13 cellular contexts compared by ENCODE assay signal in the genomic region with DNA sequence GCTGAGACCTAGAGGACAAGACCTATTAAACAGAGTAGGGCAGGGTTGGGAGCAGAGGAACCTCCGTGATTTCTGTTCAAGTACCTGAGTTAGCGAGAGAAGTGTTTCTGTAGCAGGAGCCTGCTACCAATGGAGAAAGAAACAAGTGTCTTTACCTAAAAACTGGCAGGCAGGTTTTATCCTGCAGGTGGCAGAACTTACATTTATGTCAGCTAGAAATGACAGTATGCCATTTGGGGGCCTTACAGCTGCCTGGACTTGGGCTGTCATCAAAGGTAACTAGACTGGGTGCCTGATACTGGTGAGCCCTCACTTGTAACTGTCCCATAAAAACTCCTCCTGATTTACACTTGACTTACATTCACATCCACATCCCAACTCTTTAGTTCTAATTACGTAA.
DNase-seq lines count a peak whose midpoint lies in the region; ATAC-seq, FAIRE-seq and TF ChIP-seq lines count a peak whose summit lies in the region.
"Had no signal": no experiment of that assay in that cellular context is flagged by ENCODE, and none has a peak within 500 bp of the region (broad histone marks: within the 10 kb centered on the region; RNA-seq: fewer than 3 reads in every experiment).

No MANE protein-coding gene starts in this region.

- no peak overlapping the region for H3K27ac Mint-ChIP-seq in neural progenitor cell
- H3K27ac Mint-ChIP-seq: CD4-positive, alpha-beta memory T cell had no signal

- in situ Hi-C loops in brain microvascular endothelial cell (cut with HindIII; ENCODE audit: low pct_ligation_motif_present, low sequenced_read_pairs) = no loop called here

- H3K9ac ChIP-seq in neural progenitor cell = no peak overlapping the region

- H3K36me3 Mint-ChIP-seq in neural progenitor cell = peaks cover 5% of the 10 kb centered on the region
- H3K36me3 Mint-ChIP-seq: CD4-positive, alpha-beta memory T cell had no signal

- no peak overlapping the region for H3K4me3 Mint-ChIP-seq in neural progenitor cell
- H3K4me3 Mint-ChIP-seq: CD4-positive, alpha-beta memory T cell had no signal

- no peak overlapping the region for H3K27ac ChIP-seq in neural progenitor cell
- no peak overlapping the region for H3K27ac ChIP-seq in effector memory CD4-positive, alpha-beta T cell (ENCODE audit: insufficient read depth, low read length, poor library complexity, severe bottlenecking)
- H3K27ac ChIP-seq in brain microvascular endothelial cell = no peak overlapping the region
- H3K27ac ChIP-seq: sigmoid colon had no signal

- H3F3A ChIP-seq in neural progenitor cell (ENCODE audit: low read depth) = no peaks in the 10 kb centered on the region

- no peaks in the 10 kb centered on the region for H3K36me3 ChIP-seq in neural progenitor cell
- H3K36me3 ChIP-seq in effector memory CD4-positive, alpha-beta T cell (ENCODE audit: control insufficient read depth, insufficient read depth, low read length) = no peaks in the 10 kb centered on the region
- H3K36me3 ChIP-seq in brain microvascular endothelial cell (replicated peaks) = no peaks in the 10 kb centered on the region
- H3K36me3 ChIP-seq: sigmoid colon had no signal

- no peaks in the 10 kb centered on the region for H3K79me2 ChIP-seq in neural progenitor cell (ENCODE audit: low read depth)

- no peak for DNase-seq in GM10266 (ENCODE audit: extremely low spot score)
- DNase-seq in UCSD-AML1 (lab: John Stamatoyannopoulos, UW; ENCODE audit: unreplicated experiment) = peak; percentile 11
- peak; percentile 21 for DNase-seq in neural progenitor cell (ENCODE audit: low spot score)
- no peak for DNase-seq in effector memory CD4-positive, alpha-beta T cell
- no peak for DNase-seq in brain microvascular endothelial cell
- no peak for DNase-seq in HTR-8/SVneo (ENCODE audit: insufficient read length, low spot score)
- DNase-seq: CD4-positive, alpha-beta memory T cell; NCI-H446 treated with DMSO at 0.1 percent for 48 hours; sigmoid colon; substantia nigra had no signal

- H2AFZ ChIP-seq in neural progenitor cell (replicated peaks) = peak overlapping the region; percentile 22

- H3K27me3 ChIP-seq in neural progenitor cell (no peaks in the 10 kb centered on the region), brain microvascular endothelial cell (replicated peaks) (no peaks in the 10 kb centered on the region)
- H3K27me3 ChIP-seq in effector memory CD4-positive, alpha-beta T cell (replicated peaks; ENCODE audit: control insufficient read depth, insufficient read depth, low read length, poor library complexity, severe bottlenecking) = no peaks in the 10 kb centered on the region

- no peak for FAIRE-seq in HTR-8/SVneo (lab: Jason Lieb, UNC)
- FAIRE-seq: colon, keratinocyte had no signal

- no peaks in the 10 kb centered on the region for H3K9me3 ChIP-seq in neural progenitor cell (ENCODE audit: low read depth)
- no peaks in the 10 kb centered on the region for H3K9me3 ChIP-seq in effector memory CD4-positive, alpha-beta T cell (ENCODE audit: control insufficient read depth, low read length)
- H3K9me3 ChIP-seq: sigmoid colon had no signal

- peaks cover 5% of the 10 kb centered on the region for H3K27me3 Mint-ChIP-seq in neural progenitor cell (ENCODE audit: insufficient read depth, low read depth)

- H3K4me2 ChIP-seq in neural progenitor cell = no peak overlapping the region

- H3K9me3 Mint-ChIP-seq in neural progenitor cell = peaks cover 20% of the 10 kb centered on the region

- peaks cover 26% of the 10 kb centered on the region for H3K4me1 ChIP-seq in neural progenitor cell
- no peaks in the 10 kb centered on the region for H3K4me1 ChIP-seq in effector memory CD4-positive, alpha-beta T cell (ENCODE audit: control insufficient read depth, insufficient read depth, low read length, poor library complexity, severe bottlenecking)
- H3K4me1 ChIP-seq: sigmoid colon had no signal

- peaks cover 7% of the 10 kb centered on the region for H3K4me1 Mint-ChIP-seq in neural progenitor cell
- H3K4me1 Mint-ChIP-seq: CD4-positive, alpha-beta memory T cell had no signal

- H3K4me3 ChIP-seq in neural progenitor cell (no peak overlapping the region), brain microvascular endothelial cell (ENCODE audit: low read depth, low read length) (no peak overlapping the region)
- no peak overlapping the region for H3K4me3 ChIP-seq in effector memory CD4-positive, alpha-beta T cell (ENCODE audit: insufficient read depth, low read depth, low read length, poor library complexity, severe bottlenecking)
- H3K4me3 ChIP-seq: sigmoid colon had no signal

- peak; percentile 8 for TF ChIP-seq CTCF in GM10266 (IDR thresholded peaks at IDR 0.05; ENCODE audit: control insufficient read depth, insufficient read depth, low read depth, missing control alignments)
- peak; percentile 41 for TF ChIP-seq CTCF in neural progenitor cell (IDR thresholded peaks at IDR 0.05)
- no peak for TF ChIP-seq CTCF in brain microvascular endothelial cell (IDR thresholded peaks at IDR 0.05; ENCODE audit: low read depth, low read length, missing control alignments)

- no peaks in the 10 kb centered on the region for H4K20me1 ChIP-seq in neural progenitor cell (ENCODE audit: low read depth)

- ATAC-seq in HG02759 (IDR thresholded peaks at IDR 0.05; ENCODE audit: unreplicated experiment) = peak; percentile 54

Comparison
In these comparisons a context has a peak if more than half of its experiments do, and no peak if none do; other contexts are left out.
1. DNase-seq: peak in UCSD-AML1 (single experiment) and neural progenitor cell (single experiment); none in GM10266 (single experiment), effector memory CD4-positive, alpha-beta T cell (0 of 3), brain microvascular endothelial cell (single experiment) and HTR-8/SVneo (single experiment).